ENCODE assay signal across 6 cellular contexts in the genomic region with DNA sequence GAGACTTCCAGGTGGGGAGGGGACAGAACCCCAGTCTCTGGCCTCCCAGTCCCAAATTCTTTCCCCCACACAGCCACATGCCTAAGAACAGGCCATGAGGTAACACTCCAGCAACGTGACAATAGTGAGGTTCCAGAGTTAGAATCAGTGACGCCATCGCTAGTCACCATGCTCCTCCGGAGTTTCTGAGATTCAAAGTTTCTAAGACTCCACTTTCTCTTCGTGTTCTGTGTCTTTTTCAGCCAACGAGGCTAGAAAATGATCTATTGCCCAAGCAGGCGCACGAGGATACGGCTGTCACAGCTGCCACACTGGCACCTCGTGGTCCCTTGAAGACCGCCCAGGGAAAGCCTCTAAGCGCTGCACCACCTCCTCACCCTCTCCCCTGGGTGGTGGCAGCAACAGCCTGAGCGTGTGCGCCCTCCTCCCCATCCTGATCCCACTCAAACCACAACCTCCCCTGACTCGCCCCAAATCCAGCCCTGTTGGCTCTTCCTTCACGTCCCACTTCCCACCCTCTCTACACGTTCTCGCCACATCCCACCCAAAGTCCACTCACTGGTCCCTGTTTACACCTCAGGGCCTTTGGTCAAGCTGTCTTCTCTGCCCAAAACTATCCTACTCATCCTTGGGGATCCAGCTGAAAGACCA. TPM values are rescaled to one million over a fixed set of nuclear protein-coding genes. Genes with fewer than 3 reads are reported as not detected.
DNase-seq lines count a peak whose midpoint lies in the region.

No MANE protein-coding gene starts in this region.

- H3K27ac ChIP-seq in esophagus (ENCODE audit: low read depth in 2 of 2, low read length in 1 of 2): peak overlapping the region; percentile 86 to 91

- peak overlapping the region; percentile 53 to 62 for H3K4me3 ChIP-seq in esophagus (ENCODE audit: low read depth in 1 of 2, low read length in 2 of 2)

- H3K27ac Mint-ChIP-seq in T-helper 2 cell treated with Interferon-gamma antibody and Interleukin-4, amounts not matched to agents 5 μg/mL and 100 μg/mL, for 36 hours: peak overlapping the region; percentile 89

- DNase-seq in DMS 273 (lab: John Stamatoyannopoulos, UW; ENCODE audit: unreplicated experiment) (peak; percentile 40), DMS 273 treated with DMSO at 0.1 percent for 48 hours (lab: John Stamatoyannopoulos, UW) (no peak), OCI-M2 (lab: John Stamatoyannopoulos, UW; ENCODE audit: unreplicated experiment) (no peak)
- peak; percentile 45 for DNase-seq in T-helper 2 cell treated with Interferon-gamma antibody and Interleukin-4, amounts not matched to agents 5 μg/mL and 100 μg/mL, for 36 hours (ENCODE audit: low spot score)
- DNase-seq in stimulated activated CD4-positive, alpha-beta T cell treated with anti-CD3 and anti-CD28 coated beads, Interleukin-12 subunit alpha, Interleukin-12 subunit beta, amount 100 ng/mL, for 4 hours: peak; percentile 36

- 17 to 26% methylated on average over 18 of the region's 18 CpGs for WGBS in esophagus, 2 donors

- no peaks in the 10 kb centered on the region for H3K27me3 Mint-ChIP-seq in T-helper 2 cell treated with Interferon-gamma antibody and Interleukin-4, amounts not matched to agents 5 μg/mL and 100 μg/mL, for 36 hours (ENCODE audit: low read depth)

- H3K4me1 ChIP-seq in esophagus (ENCODE audit: control insufficient read depth in 2 of 2, insufficient read depth in 2 of 2, low read length in 1 of 2): peaks cover 0 to 31% of the 10 kb centered on the region in 2 donors

- H3K36me3 ChIP-seq in esophagus (ENCODE audit: control insufficient read depth in 2 of 2, insufficient read depth in 2 of 2, low read length in 1 of 2): no peaks in the 10 kb centered on the region

- H3K9me3 Mint-ChIP-seq in T-helper 2 cell treated with Interferon-gamma antibody and Interleukin-4, amounts not matched to agents 5 μg/mL and 100 μg/mL, for 36 hours: no peaks in the 10 kb centered on the region

- H3K4me1 Mint-ChIP-seq in T-helper 2 cell treated with Interferon-gamma antibody and Interleukin-4, amounts not matched to agents 5 μg/mL and 100 μg/mL, for 36 hours (ENCODE audit: low read depth): peaks cover 17% of the 10 kb centered on the region

- no peaks in the 10 kb centered on the region for H3K36me3 Mint-ChIP-seq in T-helper 2 cell treated with Interferon-gamma antibody and Interleukin-4, amounts not matched to agents 5 μg/mL and 100 μg/mL, for 36 hours (ENCODE audit: low read depth)

- H3K4me3 Mint-ChIP-seq in T-helper 2 cell treated with Interferon-gamma antibody and Interleukin-4, amounts not matched to agents 5 μg/mL and 100 μg/mL, for 36 hours: peak overlapping the region; percentile 88

- H3K9me3 ChIP-seq in esophagus (ENCODE audit: control insufficient read depth in 2 of 2, insufficient read depth in 1 of 2, low read depth in 1 of 2, low read length in 1 of 2): no peaks in the 10 kb centered on the region

- no peaks in the 10 kb centered on the region for H3K27me3 ChIP-seq in esophagus (ENCODE audit: control insufficient read depth in 1 of 2, insufficient read depth in 2 of 2, low read length in 2 of 2)

RNA-seq across cellular contexts. Expression of a gene that starts 1.0 kb away (rescaled TPM):
- polyA plus RNA-seq in esophagus: 10 to 100 TPM; 24.7 to 32.3 TPM

RNA-seq across cellular contexts. Expression of a gene that starts 2.8 kb away (rescaled TPM):
- polyA plus RNA-seq in esophagus: under 1 TPM; 0.25 to 0.98 TPM

RNA-seq across cellular contexts. Expression of a gene that starts 28.1 kb away (rescaled TPM):
- polyA plus RNA-seq in esophagus: under 1 TPM; 0.11 to 0.14 TPM

RNA-seq across cellular contexts. Expression of a gene that starts 28.3 kb away (rescaled TPM):
- polyA plus RNA-seq in esophagus: 100 to 1,000 TPM; 582 to 595 TPM

RNA-seq across cellular contexts. Expression of a gene that starts 39.1 kb away (rescaled TPM):
- 100 to 1,000 TPM; 201 to 209 TPM for polyA plus RNA-seq in esophagus

Comparison
In these comparisons a context has a peak if more than half of its experiments do, and no peak if none do; other contexts are left out.
1. DNase-seq: peak in DMS 273 (single experiment), T-helper 2 cell treated with Interferon-gamma antibody and Interleukin-4, amounts not matched to agents 5 μg/mL and 100 μg/mL, for 36 hours (single experiment) and stimulated activated CD4-positive, alpha-beta T cell treated with anti-CD3 and anti-CD28 coated beads, Interleukin-12 subunit alpha, Interleukin-12 subunit beta, amount 100 ng/mL, for 4 hours (single experiment); none in DMS 273 treated with DMSO at 0.1 percent for 48 hours (single experiment) and OCI-M2 (single experiment).